In the genomic region with DNA sequence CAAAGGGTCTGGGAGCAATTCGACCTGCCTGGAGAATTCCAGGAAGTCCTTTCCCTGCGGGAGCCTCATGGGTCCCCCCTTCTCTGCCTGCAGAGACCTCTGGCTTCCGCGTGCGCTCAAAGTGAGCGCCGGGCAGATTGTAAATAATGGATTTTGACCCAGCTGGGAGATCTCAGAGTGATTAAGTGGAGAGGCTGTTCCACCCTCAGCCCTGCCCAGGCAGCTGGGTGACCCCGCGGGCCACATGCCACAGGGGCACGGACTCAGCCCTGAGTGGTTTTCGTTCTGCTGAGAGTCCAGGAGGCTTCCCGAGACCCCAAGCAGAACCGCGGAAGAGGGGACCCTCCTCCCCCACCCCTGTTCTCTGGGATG, we compare ENCODE assay signal across 12 cellular contexts. TPM values are rescaled to one million over a fixed set of nuclear protein-coding genes. Genes with fewer than 3 reads are reported as not detected.
A peak's percentile ranks its signal among the peaks of the same experiment; 100 is the strongest.
DNase-seq lines count a peak whose midpoint lies in the region; ATAC-seq and TF ChIP-seq lines count a peak whose summit lies in the region.
"Had no signal": no experiment of that assay in that cellular context is flagged by ENCODE, and none has a peak within 500 bp of the region (broad histone marks: within the 10 kb centered on the region; RNA-seq: fewer than 3 reads in every experiment).

No MANE protein-coding gene starts in this region.

- no peak for ATAC-seq in CD4-positive, alpha-beta T cell (ENCODE audit: poor library complexity)
- ATAC-seq: activated CD8-positive, alpha-beta memory T cell treated with anti-CD3 and anti-CD28 coated beads, Interleukin-2, amount 10 ng/mL, durations not matched to agents 7 days and 5 days had no signal

- no peaks in the 10 kb centered on the region for H3K36me3 Mint-ChIP-seq in activated naive CD8-positive, alpha-beta T cell
- H3K36me3 Mint-ChIP-seq in activated naive CD8-positive, alpha-beta T cell treated with anti-CD3 and anti-CD28 coated beads for 36 hours, result no peaks in the 10 kb centered on the region
- H3K36me3 Mint-ChIP-seq in mesothelial cell of epicardium, result no peaks in the 10 kb centered on the region
- H3K36me3 Mint-ChIP-seq in CD4-positive, alpha-beta T cell (ENCODE audit: low read depth), result no peaks in the 10 kb centered on the region
- H3K36me3 Mint-ChIP-seq: IgD-negative memory B cell had no signal

- no peak overlapping the region for H3K27ac Mint-ChIP-seq in activated naive CD8-positive, alpha-beta T cell
- no peak overlapping the region for H3K27ac Mint-ChIP-seq in activated naive CD8-positive, alpha-beta T cell treated with anti-CD3 and anti-CD28 coated beads for 36 hours
- no peak overlapping the region for H3K27ac Mint-ChIP-seq in mesothelial cell of epicardium
- no peak overlapping the region for H3K27ac Mint-ChIP-seq in CD4-positive, alpha-beta T cell
- H3K27ac Mint-ChIP-seq: activated CD8-positive, alpha-beta memory T cell treated with anti-CD3 and anti-CD28 coated beads, Interleukin-2, amount 10 ng/mL, durations not matched to agents 7 days and 5 days; IgD-negative memory B cell had no signal

- H3K27me3 ChIP-seq in colonic mucosa (peaks cover 34% of the 10 kb centered on the region), stomach smooth muscle (ENCODE audit: control insufficient read depth in 1 of 2, insufficient read depth in 2 of 2, low read length in 2 of 2) (peaks cover 31 to 45% of the 10 kb centered on the region in 2 donors)
- peaks cover 36% of the 10 kb centered on the region for H3K27me3 ChIP-seq in CD4-positive, alpha-beta T cell (ENCODE audit: control insufficient read depth, insufficient read depth, low read length)

- TF ChIP-seq CTCF in colonic mucosa (IDR thresholded peaks at IDR 0.05), result no peak
- TF ChIP-seq CTCF in mesothelial cell of epicardium (IDR thresholded peaks at IDR 0.05; ENCODE audit: unreplicated experiment), result no peak
- no peak for TF ChIP-seq CTCF in CD4-positive, alpha-beta T cell (IDR thresholded peaks at IDR 0.05)

- H3K9ac ChIP-seq in colonic mucosa (ENCODE audit: low read depth in 2 of 2, low read length in 2 of 2), result no peak overlapping the region
- no peak overlapping the region for H3K9ac ChIP-seq in stomach smooth muscle (ENCODE audit: low read length in 2 of 2)

- H3K4me3 ChIP-seq in colonic mucosa (peak overlapping the region; percentile 20), stomach smooth muscle (ENCODE audit: low read length in 2 of 2) (peak overlapping the region; percentile 22 to 35)

- intact Hi-C loops in colonic mucosa (cut with DNase I), result no loop called here
- intact Hi-C loops in CD4-positive, alpha-beta T cell (cut with DNase I, micrococcal nuclease), result loop anchor here in 1 of 2 experiments (10.0 kb wide), 1 partner anchor 166 kb away; the partner anchor contains the start of gene HSBP1L1

- H3K9me3 ChIP-seq in colonic mucosa (no peaks in the 10 kb centered on the region), stomach smooth muscle (ENCODE audit: control insufficient read depth in 2 of 2, low read length in 2 of 2) (no peaks in the 10 kb centered on the region)
- no peaks in the 10 kb centered on the region for H3K9me3 ChIP-seq in CD4-positive, alpha-beta T cell (ENCODE audit: control insufficient read depth, low read length)

- DNase-seq in activated naive CD8-positive, alpha-beta T cell treated with anti-CD3 and anti-CD28 coated beads for 36 hours, result no peak
- DNase-seq in colonic mucosa (no peak), mesothelial cell of epicardium (ENCODE audit: low spot score in 2 of 2, unreplicated experiment in 2 of 2) (no peak), NCI-H2029 treated with DMSO at 0.1 percent for 48 hours (lab: John Stamatoyannopoulos, UW) (no peak), NCI-H2107 treated with DMSO at 0.1 percent for 48 hours (lab: John Stamatoyannopoulos, UW; ENCODE audit: unreplicated experiment) (no peak)
- DNase-seq in CD4-positive, alpha-beta T cell, result no peak
- DNase-seq: activated CD8-positive, alpha-beta memory T cell treated with anti-CD3 and anti-CD28 coated beads, Interleukin-2, amount 10 ng/mL, durations not matched to agents 7 days and 5 days; central memory CD4-positive, alpha-beta T cell; NCI-H2227 treated with DMSO at 0.1 percent for 48 hours had no signal

- no peaks in the 10 kb centered on the region for H3K9me3 Mint-ChIP-seq in activated naive CD8-positive, alpha-beta T cell (ENCODE audit: low read depth)
- H3K9me3 Mint-ChIP-seq in activated naive CD8-positive, alpha-beta T cell treated with anti-CD3 and anti-CD28 coated beads for 36 hours, result no peaks in the 10 kb centered on the region
- no peaks in the 10 kb centered on the region for H3K9me3 Mint-ChIP-seq in mesothelial cell of epicardium
- no peaks in the 10 kb centered on the region for H3K9me3 Mint-ChIP-seq in CD4-positive, alpha-beta T cell
- H3K9me3 Mint-ChIP-seq: IgD-negative memory B cell had no signal

- H3K36me3 ChIP-seq in colonic mucosa, result no peaks in the 10 kb centered on the region
- H3K36me3 ChIP-seq in stomach smooth muscle (ENCODE audit: control insufficient read depth in 2 of 2, insufficient read depth in 2 of 2, low read length in 2 of 2), result no peaks in the 10 kb centered on the region

- H3K4me1 Mint-ChIP-seq in activated naive CD8-positive, alpha-beta T cell (ENCODE audit: low read depth), result peaks cover 14% of the 10 kb centered on the region
- H3K4me1 Mint-ChIP-seq in activated naive CD8-positive, alpha-beta T cell treated with anti-CD3 and anti-CD28 coated beads for 36 hours, result peaks cover 9% of the 10 kb centered on the region
- peaks cover 5% of the 10 kb centered on the region for H3K4me1 Mint-ChIP-seq in mesothelial cell of epicardium
- peaks cover 22% of the 10 kb centered on the region for H3K4me1 Mint-ChIP-seq in CD4-positive, alpha-beta T cell (ENCODE audit: low read depth)

- CTCF ChIA-PET in CD4-positive, alpha-beta T cell (lab: Charles Lee), result no interaction called here

- POLR2A ChIA-PET in CD4-positive, alpha-beta T cell (lab: Charles Lee), result no interaction called here

- peaks cover 5% of the 10 kb centered on the region for H3K4me1 ChIP-seq in colonic mucosa
- peaks cover 7% of the 10 kb centered on the region for H3K4me1 ChIP-seq in stomach smooth muscle (ENCODE audit: control insufficient read depth, insufficient read depth, low read length)

- H3K27ac ChIP-seq in colonic mucosa (no peak overlapping the region), stomach smooth muscle (ENCODE audit: low read length) (no peak overlapping the region)
- H3K27ac ChIP-seq in CD4-positive, alpha-beta T cell (ENCODE audit: low read depth, low read length), result no peak overlapping the region

- peaks cover 22% of the 10 kb centered on the region for H3K27me3 Mint-ChIP-seq in activated naive CD8-positive, alpha-beta T cell
- H3K27me3 Mint-ChIP-seq in activated naive CD8-positive, alpha-beta T cell treated with anti-CD3 and anti-CD28 coated beads for 36 hours, result peaks cover 33% of the 10 kb centered on the region
- H3K27me3 Mint-ChIP-seq in mesothelial cell of epicardium (ENCODE audit: low read depth), result peaks cover 78% of the 10 kb centered on the region
- H3K27me3 Mint-ChIP-seq in CD4-positive, alpha-beta T cell, result peaks cover 47% of the 10 kb centered on the region

- H3K4me3 Mint-ChIP-seq in activated naive CD8-positive, alpha-beta T cell, result peak overlapping the region; percentile 38
- no peak overlapping the region for H3K4me3 Mint-ChIP-seq in activated naive CD8-positive, alpha-beta T cell treated with anti-CD3 and anti-CD28 coated beads for 36 hours
- H3K4me3 Mint-ChIP-seq in mesothelial cell of epicardium, result peak overlapping the region; percentile 50
- no peak overlapping the region for H3K4me3 Mint-ChIP-seq in CD4-positive, alpha-beta T cell
- H3K4me3 Mint-ChIP-seq: activated CD8-positive, alpha-beta memory T cell treated with anti-CD3 and anti-CD28 coated beads, Interleukin-2, amount 10 ng/mL, durations not matched to agents 7 days and 5 days had no signal

RNA-seq across cellular contexts. Expression of gene KCNG2, which starts 1.2 kb away (rescaled TPM):
- not detected for total RNA-seq in activated naive CD8-positive, alpha-beta T cell treated with anti-CD3 and anti-CD28 coated beads for 36 hours
- under 1 TPM in 1 of 2 donors, not detected in 1; 0.32 TPM for total RNA-seq in colonic mucosa
- total RNA-seq in mesothelial cell of epicardium, result 0.14 TPM in 1 of 3 replicates, not detected in the others
- total RNA-seq in CD4-positive, alpha-beta T cell, result not detected
- total RNA-seq: activated CD8-positive, alpha-beta memory T cell treated with anti-CD3 and anti-CD28 coated beads, Interleukin-2, amount 10 ng/mL, durations not matched to agents 7 days and 5 days had no signal

Comparison
In these comparisons a context has a peak if more than half of its experiments do, and no peak if none do; other contexts are left out.
1. H3K4me3 Mint-ChIP-seq: peak in activated naive CD8-positive, alpha-beta T cell (single experiment) and mesothelial cell of epicardium (single experiment); none in activated naive CD8-positive, alpha-beta T cell treated with anti-CD3 and anti-CD28 coated beads for 36 hours (single experiment) and CD4-positive, alpha-beta T cell (single experiment).